In genomic region chrX:132689741-132690140, GRCh38 we compare ENCODE assay signal across 16 cellular contexts.
DNase-seq lines count a peak whose midpoint lies in the region; ATAC-seq and TF ChIP-seq lines count a peak whose summit lies in the region.
"Had no signal": no experiment of that assay in that cellular context is flagged by ENCODE, and none has a peak within 500 bp of the region (broad histone marks: within the 10 kb centered on the region; RNA-seq: fewer than 3 reads in every experiment).

No MANE protein-coding gene starts in this region.

- H3K9me2 ChIP-seq in GM23338 (ENCODE audit: insufficient read depth): no peaks in the 10 kb centered on the region

- no peak overlapping the region for H3K27ac Mint-ChIP-seq in GM23338
- H3K27ac Mint-ChIP-seq: CD14-positive monocyte, HFFc6 had no signal

- no peak overlapping the region for H3K27ac ChIP-seq in GM23338 (ENCODE audit: low read depth)
- H3K27ac ChIP-seq: BLaER1, HL-60 had no signal

- DNase-seq in HAP-1 (ENCODE audit: low spot score in 2 of 2): peak; percentile 60 to 97
- peak; percentile 14 for DNase-seq in astrocyte of the hippocampus (ENCODE audit: low read depth, low spot score)
- peak; percentile 39 for DNase-seq in foreskin melanocyte
- no peak for DNase-seq in NCI-H2196 (lab: John Stamatoyannopoulos, UW; ENCODE audit: unreplicated experiment)
- no peak for DNase-seq in GM23338 (ENCODE audit: low spot score)
- DNase-seq in NCI-H2171 (lab: John Stamatoyannopoulos, UW): no peak
- DNase-seq in SIG-M5 treated with dmso at 0.1 percent for 504 hours (lab: John Stamatoyannopoulos, UW; ENCODE audit: unreplicated experiment): no peak
- DNase-seq: Calu3; CD4-positive, alpha-beta memory T cell; DMS79 treated with DMSO at 0.1 percent for 48 hours; GF-D8; HFFc6 had no signal

- no peaks in the 10 kb centered on the region for H4K20me1 ChIP-seq in GM23338 (replicated peaks; ENCODE audit: insufficient read depth)

- H3K27me3 ChIP-seq in HAP-1 (ENCODE audit: low read depth) (no peaks in the 10 kb centered on the region), GM23338 (ENCODE audit: insufficient read depth) (no peaks in the 10 kb centered on the region)

- H3K9me3 Mint-ChIP-seq in GM23338: no peaks in the 10 kb centered on the region
- H3K9me3 Mint-ChIP-seq: CD4-positive, alpha-beta memory T cell had no signal

- no peaks in the 10 kb centered on the region for H3K36me3 Mint-ChIP-seq in GM23338 (ENCODE audit: low read depth)
- H3K36me3 Mint-ChIP-seq: CD14-positive monocyte; CD4-positive, alpha-beta memory T cell had no signal

- no peaks in the 10 kb centered on the region for H3K79me2 ChIP-seq in GM23338 (replicated peaks; ENCODE audit: insufficient read depth)

- in situ Hi-C loops in HAP-1 (cut with MboI; ENCODE audit: low sequenced_read_pairs): no loop called here

- no peak for TF ChIP-seq CTCF in GM23338 (conservative IDR thresholded peaks at IDR 0.05; ENCODE audit: low read depth in 2 of 2)

- H3K27me3 Mint-ChIP-seq in GM23338 (ENCODE audit: insufficient read depth, low read depth, poor library complexity): peaks cover 6% of the 10 kb centered on the region

- ATAC-seq in GM23338: no peak
- ATAC-seq: HCT116 had no signal

- H3K4me1 ChIP-seq in HAP-1 (peaks cover 22% of the 10 kb centered on the region), GM23338 (ENCODE audit: insufficient read depth) (no peaks in the 10 kb centered on the region)
- H3K4me1 ChIP-seq: BLaER1 had no signal

- H3K4me2 ChIP-seq in GM23338: no peak overlapping the region
- H3K4me2 ChIP-seq: BLaER1 had no signal

- H3K4me3 ChIP-seq in HAP-1 (no peak overlapping the region), GM23338 (no peak overlapping the region)
- H3K4me3 ChIP-seq: BLaER1 had no signal

- H2AFZ ChIP-seq in GM23338: no peak overlapping the region

- H3K36me3 ChIP-seq in HAP-1 (replicated peaks): no peaks in the 10 kb centered on the region
- H3K36me3 ChIP-seq in GM23338 (ENCODE audit: insufficient read depth): no peaks in the 10 kb centered on the region
- H3K36me3 ChIP-seq: BLaER1 had no signal

- no peaks in the 10 kb centered on the region for H3K9me3 ChIP-seq in HAP-1
- H3K9me3 ChIP-seq: BLaER1 had no signal

- H3K4me3 Mint-ChIP-seq in GM23338: no peak overlapping the region
- H3K4me3 Mint-ChIP-seq: CD14-positive monocyte; CD4-positive, alpha-beta memory T cell; HFFc6 had no signal

- peaks cover 36% of the 10 kb centered on the region for H3K4me1 Mint-ChIP-seq in GM23338
- H3K4me1 Mint-ChIP-seq: CD4-positive, alpha-beta memory T cell had no signal

- H3F3A ChIP-seq in GM23338 (replicated peaks; ENCODE audit: low read depth): no peaks in the 10 kb centered on the region

TF ChIP-seq in GM23338, 12 proteins besides CTCF, POLR2A, EP300 and RAD21:
- no peak for TF ChIP-seq CREB1 (CRISPR knock-in tag; IDR thresholded peaks at IDR 0.05; ENCODE audit: low read depth)
- no peak for TF ChIP-seq EZH2phosphoT487 (IDR thresholded peaks at IDR 0.05; ENCODE audit: unreplicated experiment)
- TF ChIP-seq, protein P1, sequence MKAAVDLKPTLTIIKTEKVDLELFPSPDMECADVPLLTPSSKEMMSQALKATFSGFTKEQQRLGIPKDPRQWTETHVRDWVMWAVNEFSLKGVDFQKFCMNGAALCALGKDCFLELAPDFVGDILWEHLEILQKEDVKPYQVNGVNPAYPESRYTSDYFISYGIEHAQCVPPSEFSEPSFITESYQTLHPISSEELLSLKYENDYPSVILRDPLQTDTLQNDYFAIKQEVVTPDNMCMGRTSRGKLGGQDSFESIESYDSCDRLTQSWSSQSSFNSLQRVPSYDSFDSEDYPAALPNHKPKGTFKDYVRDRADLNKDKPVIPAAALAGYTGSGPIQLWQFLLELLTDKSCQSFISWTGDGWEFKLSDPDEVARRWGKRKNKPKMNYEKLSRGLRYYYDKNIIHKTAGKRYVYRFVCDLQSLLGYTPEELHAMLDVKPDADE (IDR thresholded peaks at IDR 0.05): no peak
- TF ChIP-seq ZNF331 (CRISPR knock-in tag; IDR thresholded peaks at IDR 0.05; ENCODE audit: low read depth): no peak
- no peak for TF ChIP-seq POLR2AphosphoS5 (IDR thresholded peaks at IDR 0.05; ENCODE audit: low read depth)
- TF ChIP-seq ZNF114 (CRISPR knock-in tag; IDR thresholded peaks at IDR 0.05): no peak
- TF ChIP-seq, protein P2, sequence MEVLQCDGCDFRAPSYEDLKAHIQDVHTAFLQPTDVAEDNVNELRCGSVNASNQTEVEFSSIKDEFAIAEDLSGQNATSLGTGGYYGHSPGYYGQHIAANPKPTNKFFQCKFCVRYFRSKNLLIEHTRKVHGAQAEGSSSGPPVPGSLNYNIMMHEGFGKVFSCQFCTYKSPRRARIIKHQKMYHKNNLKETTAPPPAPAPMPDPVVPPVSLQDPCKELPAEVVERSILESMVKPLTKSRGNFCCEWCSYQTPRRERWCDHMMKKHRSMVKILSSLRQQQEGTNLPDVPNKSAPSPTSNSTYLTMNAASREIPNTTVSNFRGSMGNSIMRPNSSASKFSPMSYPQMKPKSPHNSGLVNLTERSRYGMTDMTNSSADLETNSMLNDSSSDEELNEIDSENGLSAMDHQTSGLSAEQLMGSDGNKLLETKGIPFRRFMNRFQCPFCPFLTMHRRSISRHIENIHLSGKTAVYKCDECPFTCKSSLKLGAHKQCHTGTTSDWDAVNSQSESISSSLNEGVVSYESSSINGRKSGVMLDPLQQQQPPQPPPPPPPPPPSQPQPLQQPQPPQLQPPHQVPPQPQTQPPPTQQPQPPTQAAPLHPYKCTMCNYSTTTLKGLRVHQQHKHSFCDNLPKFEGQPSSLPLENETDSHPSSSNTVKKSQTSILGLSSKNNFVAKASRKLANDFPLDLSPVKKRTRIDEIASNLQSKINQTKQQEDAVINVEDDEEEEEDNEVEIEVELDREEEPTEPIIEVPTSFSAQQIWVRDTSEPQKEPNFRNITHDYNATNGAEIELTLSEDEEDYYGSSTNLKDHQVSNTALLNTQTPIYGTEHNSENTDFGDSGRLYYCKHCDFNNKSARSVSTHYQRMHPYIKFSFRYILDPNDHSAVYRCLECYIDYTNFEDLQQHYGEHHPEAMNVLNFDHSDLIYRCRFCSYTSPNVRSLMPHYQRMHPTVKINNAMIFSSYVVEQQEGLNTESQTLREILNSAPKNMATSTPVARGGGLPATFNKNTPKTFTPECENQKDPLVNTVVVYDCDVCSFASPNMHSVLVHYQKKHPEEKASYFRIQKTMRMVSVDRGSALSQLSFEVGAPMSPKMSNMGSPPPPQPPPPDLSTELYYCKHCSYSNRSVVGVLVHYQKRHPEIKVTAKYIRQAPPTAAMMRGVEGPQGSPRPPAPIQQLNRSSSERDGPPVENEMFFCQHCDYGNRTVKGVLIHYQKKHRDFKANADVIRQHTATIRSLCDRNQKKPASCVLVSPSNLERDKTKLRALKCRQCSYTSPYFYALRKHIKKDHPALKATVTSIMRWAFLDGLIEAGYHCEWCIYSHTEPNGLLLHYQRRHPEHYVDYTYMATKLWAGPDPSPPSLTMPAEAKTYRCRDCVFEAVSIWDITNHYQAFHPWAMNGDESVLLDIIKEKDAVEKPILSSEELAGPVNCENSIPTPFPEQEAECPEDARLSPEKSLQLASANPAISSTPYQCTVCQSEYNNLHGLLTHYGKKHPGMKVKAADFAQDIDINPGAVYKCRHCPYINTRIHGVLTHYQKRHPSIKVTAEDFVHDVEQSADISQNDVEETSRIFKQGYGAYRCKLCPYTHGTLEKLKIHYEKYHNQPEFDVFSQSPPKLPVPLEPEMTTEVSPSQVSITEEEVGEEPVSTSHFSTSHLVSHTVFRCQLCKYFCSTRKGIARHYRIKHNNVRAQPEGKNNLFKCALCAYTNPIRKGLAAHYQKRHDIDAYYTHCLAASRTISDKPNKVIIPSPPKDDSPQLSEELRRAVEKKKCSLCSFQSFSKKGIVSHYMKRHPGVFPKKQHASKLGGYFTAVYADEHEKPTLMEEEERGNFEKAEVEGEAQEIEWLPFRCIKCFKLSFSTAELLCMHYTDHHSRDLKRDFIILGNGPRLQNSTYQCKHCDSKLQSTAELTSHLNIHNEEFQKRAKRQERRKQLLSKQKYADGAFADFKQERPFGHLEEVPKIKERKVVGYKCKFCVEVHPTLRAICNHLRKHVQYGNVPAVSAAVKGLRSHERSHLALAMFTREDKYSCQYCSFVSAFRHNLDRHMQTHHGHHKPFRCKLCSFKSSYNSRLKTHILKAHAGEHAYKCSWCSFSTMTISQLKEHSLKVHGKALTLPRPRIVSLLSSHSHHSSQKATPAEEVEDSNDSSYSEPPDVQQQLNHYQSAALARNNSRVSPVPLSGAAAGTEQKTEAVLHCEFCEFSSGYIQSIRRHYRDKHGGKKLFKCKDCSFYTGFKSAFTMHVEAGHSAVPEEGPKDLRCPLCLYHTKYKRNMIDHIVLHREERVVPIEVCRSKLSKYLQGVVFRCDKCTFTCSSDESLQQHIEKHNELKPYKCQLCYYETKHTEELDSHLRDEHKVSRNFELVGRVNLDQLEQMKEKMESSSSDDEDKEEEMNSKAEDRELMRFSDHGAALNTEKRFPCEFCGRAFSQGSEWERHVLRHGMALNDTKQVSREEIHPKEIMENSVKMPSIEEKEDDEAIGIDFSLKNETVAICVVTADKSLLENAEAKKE (CRISPR knock-in tag; IDR thresholded peaks at IDR 0.05): no peak
- no peak for TF ChIP-seq EZH2 (IDR thresholded peaks at IDR 0.05; ENCODE audit: low read depth, unreplicated experiment)
- no peak for TF ChIP-seq NANOG (IDR thresholded peaks at IDR 0.05; ENCODE audit: borderline replicate concordance)
- TF ChIP-seq STAT1 (IDR thresholded peaks at IDR 0.05; ENCODE audit: unreplicated experiment): no peak

Comparison
In these comparisons a context has a peak if more than half of its experiments do, and no peak if none do; other contexts are left out.
1. DNase-seq: peak in HAP-1 (2 of 2), astrocyte of the hippocampus (single experiment) and foreskin melanocyte (single experiment); none in NCI-H2196 (single experiment), GM23338 (single experiment), NCI-H2171 (single experiment) and SIG-M5 treated with dmso at 0.1 percent for 504 hours (single experiment).